ENCODE assay signal across 13 cellular contexts in genomic region chr1:114468047-114468446, GRCh38. TPM values are rescaled to one million over a fixed set of nuclear protein-coding genes. Genes with fewer than 3 reads are reported as not detected.
DNase-seq lines count a peak whose midpoint lies in the region; ATAC-seq and TF ChIP-seq lines count a peak whose summit lies in the region.
"Had no signal": no experiment of that assay in that cellular context is flagged by ENCODE, and none has a peak within 500 bp of the region (broad histone marks: within the 10 kb centered on the region; RNA-seq: fewer than 3 reads in every experiment).

No MANE protein-coding gene starts in this region.

- DNase-seq in left cardiac atrium (no peak), cardiac septum (ENCODE audit: low spot score) (no peak), NCI-H69 (lab: John Stamatoyannopoulos, UW) (peak; percentile 13), NCI-H1417 (lab: John Stamatoyannopoulos, UW) (no peak), anterior cingulate cortex (lab: John Stamatoyannopoulos, UW) (no peak), upper lobe of left lung (no peak), GF-D8 (lab: John Stamatoyannopoulos, UW) (no peak)
- no peak for DNase-seq in effector memory CD8-positive, alpha-beta T cell
- DNase-seq: lower lobe of right lung; NCI-H1417 treated with DMSO at 0.1 percent for 48 hours; NCI-H524; stimulated activated CD4-positive, alpha-beta T cell treated with anti-CD3 and anti-CD28 coated beads, Interleukin-12 subunit alpha, Interleukin-12 subunit beta, amount 100 ng/mL, for 4 hours had no signal

- 44 to 55% methylated on average over 3 of the region's 3 CpGs for WGBS in upper lobe of left lung, 2 donors

- no peak for TF ChIP-seq CTCF in upper lobe of left lung (IDR thresholded peaks at IDR 0.05)

- H3K36me3 Mint-ChIP-seq in effector memory CD8-positive, alpha-beta T cell (ENCODE audit: insufficient read depth): peaks cover 10% of the 10 kb centered on the region

- no peak overlapping the region for H3K27ac ChIP-seq in upper lobe of left lung
- H3K27ac ChIP-seq: breast epithelium, lower lobe of right lung had no signal

- no peaks in the 10 kb centered on the region for H3K36me3 ChIP-seq in upper lobe of left lung
- H3K36me3 ChIP-seq: breast epithelium, lower lobe of right lung had no signal

- no peak for TF ChIP-seq POLR2A in upper lobe of left lung (IDR thresholded peaks at IDR 0.05)

- H3K9me3 ChIP-seq in upper lobe of left lung: no peaks in the 10 kb centered on the region
- H3K9me3 ChIP-seq: breast epithelium, lower lobe of right lung had no signal

- peaks cover 16 to 25% (median 19%) of the 10 kb centered on the region in 4 donors for H3K4me1 ChIP-seq in upper lobe of left lung
- H3K4me1 ChIP-seq: breast epithelium had no signal

- TF ChIP-seq EP300 in upper lobe of left lung (IDR thresholded peaks at IDR 0.05): no peak

- H3K9me3 Mint-ChIP-seq in effector memory CD8-positive, alpha-beta T cell: no peaks in the 10 kb centered on the region

- no peaks in the 10 kb centered on the region for H3K27me3 Mint-ChIP-seq in effector memory CD8-positive, alpha-beta T cell

- intact Hi-C loops in left cardiac atrium (cut with DNase I): no loop called here
- intact Hi-C loops in cardiac septum (cut with DNase I): no loop called here

- peak overlapping the region; percentile 85 to 88 for H3K27ac Mint-ChIP-seq in effector memory CD8-positive, alpha-beta T cell

- H3K4me3 Mint-ChIP-seq in effector memory CD8-positive, alpha-beta T cell: peak overlapping the region; percentile 52 to 73

- peak; percentile 30 to 44 for ATAC-seq in left cardiac atrium
- ATAC-seq in effector memory CD8-positive, alpha-beta T cell (replicated peaks): peak; percentile 72
- ATAC-seq in upper lobe of left lung (ENCODE audit: low FRiP score in 2 of 2): no peak

- no peaks in the 10 kb centered on the region for H3K27me3 ChIP-seq in upper lobe of left lung
- H3K27me3 ChIP-seq: breast epithelium had no signal

- H3K4me3 ChIP-seq in upper lobe of left lung: no peak overlapping the region
- H3K4me3 ChIP-seq: breast epithelium, lower lobe of right lung had no signal

- H3K4me1 Mint-ChIP-seq in effector memory CD8-positive, alpha-beta T cell (ENCODE audit: low read depth in 2 of 2): peaks cover 33 to 56% of the 10 kb centered on the region in 2 donors

RNA-seq across cellular contexts. Expression of gene TRIM33, which starts 43.0 kb away (rescaled TPM):
- total RNA-seq in left cardiac atrium (10 to 100 TPM; 15.3 to 16.7 TPM), cardiac septum (23.4 TPM), upper lobe of left lung (10 to 100 TPM; 27.9 to 92.2 (median 40.6) TPM)

Comparison
In these comparisons a context has a peak if more than half of its experiments do, and no peak if none do; other contexts are left out.
1. ATAC-seq: peak in left cardiac atrium (2 of 2) and effector memory CD8-positive, alpha-beta T cell (single experiment); none in upper lobe of left lung (0 of 2).